In genomic region chr17:56587298-56587697, GRCh38 we compare ENCODE assay signal across 35 cellular contexts.
"Had no signal": no experiment of that assay in that cellular context is flagged by ENCODE, and none has a peak within 500 bp of the region (broad histone marks: within the 10 kb centered on the region; RNA-seq: fewer than 3 reads in every experiment).

No MANE protein-coding gene starts in this region.

- DNase-seq: Karpas-422, Kasumi-1, MG63, MM.1S, MV-4-11, NCI-H1048, NCI-H1092, NCI-H1092 treated with DMSO at 0.1 percent for 48 hours, NCI-H1105, NCI-H1105 treated with DMSO at 0.1 percent for 48 hours, NCI-H1417, NCI-H1417 treated with DMSO at 0.1 percent for 48 hours, NCI-H1436, NCI-H1436 treated with DMSO at 0.1 percent for 48 hours, NCI-H146, NCI-H1694, NCI-H1694 treated with DMSO at 0.1 percent for 48 hours, NCI-H187, NCI-H187 treated with DMSO at 0.1 percent for 48 hours, NCI-H1930, NCI-H2029, NCI-H2029 treated with DMSO at 0.1 percent for 48 hours, NCI-H2081, NCI-H2081 treated with DMSO at 0.1 percent for 48 hours, NCI-H2107, NCI-H2171, NCI-H2171 treated with DMSO at 0.1 percent for 48 hours, NCI-H2227 treated with DMSO at 0.1 percent for 48 hours, NCI-H226, NCI-H345, NCI-H446, NCI-H446 treated with DMSO at 0.1 percent for 48 hours, NCI-H510A, NCI-H510A treated with DMSO at 0.1 percent for 48 hours, NCI-H524 had no signal

- H3K36me3 ChIP-seq: MG63 had no signal

- H3K4me3 ChIP-seq: MG63 had no signal

- H3K9me3 ChIP-seq: MG63 had no signal
